ENCODE assay signal across 17 cellular contexts in genomic region chr2:111139637-111140317, GRCh38. TPM values are rescaled to one million over a fixed set of nuclear protein-coding genes. Genes with fewer than 3 reads are reported as not detected.
DNase-seq lines count a peak whose midpoint lies in the region; ATAC-seq and TF ChIP-seq lines count a peak whose summit lies in the region.
"Had no signal": no experiment of that assay in that cellular context is flagged by ENCODE, and none has a peak within 500 bp of the region (broad histone marks: within the 10 kb centered on the region; RNA-seq: fewer than 3 reads in every experiment).

No MANE protein-coding gene starts in this region.

- TF ChIP-seq POLR2A in gastrocnemius medialis (IDR thresholded peaks at IDR 0.05): peak in 1 of 2 donors; percentile 20

- H3K36me3 ChIP-seq in gastrocnemius medialis: no peaks in the 10 kb centered on the region

- no peak overlapping the region for H3K4me3 ChIP-seq in epithelial cell of esophagus (ENCODE audit: low read length)
- H3K4me3 ChIP-seq in gastrocnemius medialis: no peak overlapping the region

- intact Hi-C loops in gastrocnemius medialis (cut with DNase I; ENCODE audit: low total_unique reads): loop anchor here (1.0 kb wide), 1 partner anchor 19 kb away; the partner anchor contains the start of gene BCL2L11

- H3K9me3 ChIP-seq in gastrocnemius medialis: no peaks in the 10 kb centered on the region

- DNase-seq in DMS153 (lab: John Stamatoyannopoulos, UW) (peak; percentile 23), DMS153 treated with DMSO at 0.1 percent for 48 hours (lab: John Stamatoyannopoulos, UW; ENCODE audit: unreplicated experiment) (no peak), NCI-H69 (lab: John Stamatoyannopoulos, UW) (peak; percentile 8), epithelial cell of esophagus (ENCODE audit: low read depth) (peak; percentile 76), gastrocnemius medialis (peak; percentile 79 to 91), COLO829 (ENCODE audit: low spot score) (no peak)
- DNase-seq: activated CD4-positive, alpha-beta T cell treated with anti-CD3 and anti-CD28 coated beads for 1 hour; activated T-cell treated with anti-CD3 and anti-CD28 coated beads for 4 hours; CD4-positive, CD25-positive, alpha-beta regulatory T cell; GOT3; naive thymus-derived CD8-positive, alpha-beta T cell; stimulated activated CD4-positive, alpha-beta T cell treated with anti-CD3 and anti-CD28 coated beads, Interleukin-2, amount 100 ng/mL, for 48 hours; T-cell had no signal

- in situ Hi-C loops in gastrocnemius medialis (cut with MboI; ENCODE audit: low sequenced_read_pairs in 4 of 4): loop anchor here in 2 of 4 donors (10.0 to 25.0 kb wide), 2 partner anchors 325 to 1123 kb away; partner anchors contain the start of gene ZC3H8 (in 1 of the 2)

- H3K27me3 ChIP-seq in gastrocnemius medialis: no peaks in the 10 kb centered on the region

- TF ChIP-seq CTCF in epithelial cell of esophagus (IDR thresholded peaks at IDR 0.05; ENCODE audit: insufficient read depth, low read depth, low read length, missing control alignments): no peak
- no peak for TF ChIP-seq CTCF in gastrocnemius medialis (IDR thresholded peaks at IDR 0.05 in 4 of 5, conservative IDR thresholded peaks at IDR 0.05 in 1 of 5)

- peak; percentile 88 to 92 for ATAC-seq in gastrocnemius medialis
- ATAC-seq in HG03280 (IDR thresholded peaks at IDR 0.05; ENCODE audit: unreplicated experiment): no peak
- no peak for ATAC-seq in HG03196 (IDR thresholded peaks at IDR 0.05; ENCODE audit: unreplicated experiment)
- ATAC-seq: naive thymus-derived CD8-positive, alpha-beta T cell; Panc1; T-cell had no signal

- H3K4me1 ChIP-seq in gastrocnemius medialis: peaks cover 54 to 58% of the 10 kb centered on the region in 2 donors

- peak overlapping the region; percentile 73 to 85 (median 82) for H3K27ac ChIP-seq in gastrocnemius medialis
- H3K27ac ChIP-seq: 22Rv1 had no signal

RNA-seq across cellular contexts. Expression of gene BCL2L11, which starts 19.1 kb away (rescaled TPM):
- total RNA-seq in gastrocnemius medialis: 10 to 100 TPM in 2 of 4 donors, 1 to 10 TPM in 2; 4.8 to 18.8 (median 13.7) TPM

Comparison
In these comparisons a context has a peak if more than half of its experiments do, and no peak if none do; other contexts are left out.
1. DNase-seq: peak in DMS153 (single experiment), NCI-H69 (single experiment), epithelial cell of esophagus (single experiment) and gastrocnemius medialis (2 of 2); none in DMS153 treated with DMSO at 0.1 percent for 48 hours (single experiment) and COLO829 (single experiment).
2. ATAC-seq: peak in gastrocnemius medialis (2 of 2); none in HG03280 (single experiment) and HG03196 (single experiment).